In genomic region chr12:129571901-129572494, GRCh38 we compare ENCODE assay signal across 27 cellular contexts.
DNase-seq lines count a peak whose midpoint lies in the region; ATAC-seq, FAIRE-seq and TF ChIP-seq lines count a peak whose summit lies in the region.
"Had no signal": no experiment of that assay in that cellular context is flagged by ENCODE, and none has a peak within 500 bp of the region (broad histone marks: within the 10 kb centered on the region; RNA-seq: fewer than 3 reads in every experiment).

No MANE protein-coding gene starts in this region.

- H3K9ac ChIP-seq in H1 (replicated peaks in 1 of 4; ENCODE audit: extremely low read depth in 1 of 4, low read depth in 3 of 4, low read length in 3 of 4) (no peak overlapping the region), neural progenitor cell (no peak overlapping the region)

- no peak overlapping the region for H2BK15ac ChIP-seq in H1 (ENCODE audit: low read length)

- POLR2A ChIA-PET in H1 (lab: Charles Lee; ENCODE audit: partially characterized antibody), result no interaction called here
- POLR2A ChIA-PET in activated CD4-positive, alpha-beta T cell treated with anti-CD3 and anti-CD28 coated beads, Interleukin-2, amount 10 ng/mL, durations not matched to agents 7 days and 5 days (lab: Charles Lee), result no interaction called here

- no peak overlapping the region for H2BK120ac ChIP-seq in H1 (replicated peaks; ENCODE audit: low read depth, low read length)

- no peak for TF ChIP-seq CTCF in natural killer cell (IDR thresholded peaks at IDR 0.05)
- no peak for TF ChIP-seq CTCF in H1 (IDR thresholded peaks at IDR 0.05; ENCODE audit: control extremely low read depth in 1 of 3, insufficient read depth in 1 of 3, low read depth in 1 of 3, low read length in 3 of 3)
- no peak for TF ChIP-seq CTCF in neural progenitor cell (IDR thresholded peaks at IDR 0.05)
- TF ChIP-seq CTCF in Calu3 (IDR thresholded peaks at IDR 0.05; ENCODE audit: unreplicated experiment), result no peak

- H3K4me1 ChIP-seq in H1 (replicated peaks in 1 of 4; ENCODE audit: control insufficient read depth in 3 of 4, insufficient read depth in 4 of 4, low read length in 3 of 4) (peaks cover 0 to 3% (median 0%) of the 10 kb centered on the region in 4 experiments; a peak in 1 of 7 replicates), neural progenitor cell (no peaks in the 10 kb centered on the region)

- H3K4me1 Mint-ChIP-seq in natural killer cell treated with Interleukin-12 subunit alpha and Interleukin-12 subunit beta and Interleukin-15 and Interleukin-18, amount 100 ng/mL, for 72 hours (ENCODE audit: low read depth in 2 of 2), result no peaks in the 10 kb centered on the region
- no peaks in the 10 kb centered on the region for H3K4me1 Mint-ChIP-seq in natural killer cell
- peaks cover 4% of the 10 kb centered on the region for H3K4me1 Mint-ChIP-seq in neural progenitor cell
- no peaks in the 10 kb centered on the region for H3K4me1 Mint-ChIP-seq in activated CD4-positive, alpha-beta T cell treated with anti-CD3 and anti-CD28 coated beads, Interleukin-2, amount 10 ng/mL, durations not matched to agents 7 days and 5 days
- H3K4me1 Mint-ChIP-seq in T-helper 17 cell, result no peaks in the 10 kb centered on the region
- H3K4me1 Mint-ChIP-seq in Calu3 (ENCODE audit: low read depth, unreplicated experiment), result no peaks in the 10 kb centered on the region
- H3K4me1 Mint-ChIP-seq: CD4-positive, alpha-beta memory T cell had no signal

- H3K9me3 ChIP-seq in H1 (ENCODE audit: insufficient read depth in 2 of 2, low read depth in 1 of 2, low read length in 1 of 2), result no peaks in the 10 kb centered on the region
- H3K9me3 ChIP-seq in neural progenitor cell (ENCODE audit: low read depth), result no peaks in the 10 kb centered on the region
- no peaks in the 10 kb centered on the region for H3K9me3 ChIP-seq in T-helper 17 cell (ENCODE audit: control insufficient read depth, low read length, poor library complexity, severe bottlenecking)
- H3K9me3 ChIP-seq: SJCRH30 had no signal

- no peak overlapping the region for H3K4me3 Mint-ChIP-seq in natural killer cell treated with Interleukin-12 subunit alpha and Interleukin-12 subunit beta and Interleukin-15 and Interleukin-18, amount 100 ng/mL, for 72 hours
- H3K4me3 Mint-ChIP-seq in natural killer cell (no peak overlapping the region), neural progenitor cell (no peak overlapping the region), T-helper 17 cell (no peak overlapping the region), Calu3 (ENCODE audit: low read depth, unreplicated experiment) (no peak overlapping the region)
- H3K4me3 Mint-ChIP-seq in activated CD4-positive, alpha-beta T cell treated with anti-CD3 and anti-CD28 coated beads, Interleukin-2, amount 10 ng/mL, durations not matched to agents 7 days and 5 days, result no peak overlapping the region
- H3K4me3 Mint-ChIP-seq: CD4-positive, alpha-beta memory T cell had no signal

- H2AK5ac ChIP-seq in H1 (ENCODE audit: low read depth, low read length), result peak overlapping the region; percentile 45; the same call in 1 of the 2 replicates

- ATAC-seq in natural killer cell treated with Interleukin-12 subunit alpha and Interleukin-12 subunit beta and Interleukin-15 and Interleukin-18, amount 100 ng/mL, for 72 hours, result peak; percentile 38 to 45
- ATAC-seq in natural killer cell (no peak), T-helper 17 cell (no peak)
- ATAC-seq: HCT116, SK-N-SH treated with all-trans-retinoic acid at 6 μM for 48 hours had no signal

- H2BK5ac ChIP-seq in H1 (ENCODE audit: low read depth, low read length), result no peak overlapping the region

- peak overlapping the region; percentile 75; the same call in 1 of the 2 replicates for H2BK12ac ChIP-seq in H1 (ENCODE audit: low read depth, low read length)

- H3K18ac ChIP-seq in H1 (ENCODE audit: extremely low read depth, low read length), result no peak overlapping the region

- intact Hi-C loops in natural killer cell (cut with micrococcal nuclease) (no loop called here), Calu3 (cut with micrococcal nuclease; ENCODE audit: unreplicated experiment) (no loop called here)

- peaks cover 6 to 19% of the 10 kb centered on the region in 2 donors for H3K27me3 Mint-ChIP-seq in natural killer cell treated with Interleukin-12 subunit alpha and Interleukin-12 subunit beta and Interleukin-15 and Interleukin-18, amount 100 ng/mL, for 72 hours
- H3K27me3 Mint-ChIP-seq in natural killer cell (ENCODE audit: low read depth in 2 of 2) (no peaks in the 10 kb centered on the region), neural progenitor cell (ENCODE audit: insufficient read depth, low read depth) (no peaks in the 10 kb centered on the region), T-helper 17 cell (no peaks in the 10 kb centered on the region), Calu3 (ENCODE audit: unreplicated experiment) (no peaks in the 10 kb centered on the region)
- no peaks in the 10 kb centered on the region for H3K27me3 Mint-ChIP-seq in activated CD4-positive, alpha-beta T cell treated with anti-CD3 and anti-CD28 coated beads, Interleukin-2, amount 10 ng/mL, durations not matched to agents 7 days and 5 days
- H3K27me3 Mint-ChIP-seq: CD4-positive, alpha-beta memory T cell had no signal

- DNase-seq in natural killer cell treated with Interleukin-12 subunit alpha and Interleukin-12 subunit beta and Interleukin-15 and Interleukin-18, amount 100 ng/mL, for 72 hours (ENCODE audit: low spot score), result no peak
- DNase-seq in natural killer cell (no peak), H1 (ENCODE audit: low read depth in 1 of 2, low spot score in 2 of 2) (no peak), neural progenitor cell (ENCODE audit: low spot score) (no peak), T-helper 17 cell (no peak), Calu3 (no peak)
- DNase-seq in activated CD4-positive, alpha-beta T cell treated with anti-CD3 and anti-CD28 coated beads, Interleukin-2, amount 10 ng/mL, durations not matched to agents 7 days and 5 days, result no peak
- DNase-seq: AML-193; C1 segment of cervical spinal cord; CD4-positive, alpha-beta memory T cell; COR-L47; DMS79 treated with DMSO at 0.1 percent for 48 hours; GOT3; KBM-7; MV-4-11; NCI-H1105; NCI-H1436 treated with DMSO at 0.1 percent for 48 hours; NCI-H187 treated with DMSO at 0.1 percent for 48 hours; NCI-H2107; NCI-H446 treated with DMSO at 0.1 percent for 48 hours; NCI-H69; SJCRH30 had no signal

- H4K5ac ChIP-seq in H1 (ENCODE audit: insufficient read length, low read depth, low read length), result no peak overlapping the region

- H3K4me3 ChIP-seq in H1 (ENCODE audit: extremely low read depth in 1 of 4, insufficient read depth in 2 of 4, low read depth in 3 of 4, low read length in 4 of 4), result no peak overlapping the region
- no peak overlapping the region for H3K4me3 ChIP-seq in neural progenitor cell
- H3K4me3 ChIP-seq: SJCRH30 had no signal

- BruUV-seq in Calu3 (replicated peaks; lab: Mats Ljungman, UMichigan), result no TSS peak

- H4K20me1 ChIP-seq in H1 (replicated peaks in 1 of 2; ENCODE audit: control insufficient read depth in 1 of 2, insufficient read depth in 2 of 2, low read length in 2 of 2), result no peaks in the 10 kb centered on the region
- no peaks in the 10 kb centered on the region for H4K20me1 ChIP-seq in neural progenitor cell (ENCODE audit: low read depth)

- no peak overlapping the region for H4K91ac ChIP-seq in H1 (replicated peaks; ENCODE audit: insufficient read length, low read length)

- no peak for TF ChIP-seq POLR2A in H1 (IDR thresholded peaks at IDR 0.05; ENCODE audit: control extremely low read depth in 1 of 2, low read depth in 2 of 2, low read length in 2 of 2)

- H3F3A ChIP-seq in neural progenitor cell (ENCODE audit: low read depth), result no peaks in the 10 kb centered on the region

- H3K23me2 ChIP-seq in H1 (ENCODE audit: low read depth, low read length), result no peaks in the 10 kb centered on the region

- H3K4me2 ChIP-seq in H1 (ENCODE audit: insufficient read depth in 1 of 2, low read depth in 2 of 2, low read length in 2 of 2), result no peak overlapping the region
- no peak overlapping the region for H3K4me2 ChIP-seq in neural progenitor cell

- no peaks in the 10 kb centered on the region for H3K36me3 Mint-ChIP-seq in natural killer cell treated with Interleukin-12 subunit alpha and Interleukin-12 subunit beta and Interleukin-15 and Interleukin-18, amount 100 ng/mL, for 72 hours
- H3K36me3 Mint-ChIP-seq in natural killer cell (no peaks in the 10 kb centered on the region), neural progenitor cell (peaks cover 15% of the 10 kb centered on the region), T-helper 17 cell (ENCODE audit: low read depth) (no peaks in the 10 kb centered on the region), Calu3 (ENCODE audit: insufficient read depth, unreplicated experiment) (no peaks in the 10 kb centered on the region)
- no peaks in the 10 kb centered on the region for H3K36me3 Mint-ChIP-seq in activated CD4-positive, alpha-beta T cell treated with anti-CD3 and anti-CD28 coated beads, Interleukin-2, amount 10 ng/mL, durations not matched to agents 7 days and 5 days (ENCODE audit: low read depth)
- H3K36me3 Mint-ChIP-seq: CD4-positive, alpha-beta memory T cell had no signal

- H3K79me2 ChIP-seq in H1 (ENCODE audit: control insufficient read depth in 1 of 2, insufficient read depth in 2 of 2, low read length in 2 of 2), result no peaks in the 10 kb centered on the region
- H3K79me2 ChIP-seq in neural progenitor cell (ENCODE audit: low read depth), result no peaks in the 10 kb centered on the region

- no peak overlapping the region for H3K4ac ChIP-seq in H1 (replicated peaks; ENCODE audit: insufficient read length, low read depth, low read length)

- H3K27me3 ChIP-seq in H1 (replicated peaks in 1 of 4; ENCODE audit: control insufficient read depth in 3 of 4, extremely low read depth in 1 of 4, insufficient read depth in 3 of 4, low read length in 3 of 4) (no peaks in the 10 kb centered on the region), neural progenitor cell (no peaks in the 10 kb centered on the region)
- H3K27me3 ChIP-seq: SJCRH30 had no signal

- no peak for FAIRE-seq in H1 (lab: Jason Lieb, UNC)
- FAIRE-seq: A204.1, GM12892, HTR-8/SVneo had no signal

- H3K14ac ChIP-seq in H1 (ENCODE audit: insufficient read length), result no peak overlapping the region

- H4K8ac ChIP-seq in H1 (ENCODE audit: extremely low read depth, insufficient read depth, low read length), result no peak overlapping the region

- TF ChIP-seq EP300 in H1 (IDR thresholded peaks at IDR 0.05; ENCODE audit: borderline replicate concordance in 1 of 2, low read depth in 2 of 2, low read length in 2 of 2), result no peak

- H2BK20ac ChIP-seq in H1 (ENCODE audit: low read length), result no peak overlapping the region

- H3K79me1 ChIP-seq in H1 (ENCODE audit: low read depth, low read length), result no peaks in the 10 kb centered on the region

- no peaks in the 10 kb centered on the region for H3K9me3 Mint-ChIP-seq in natural killer cell treated with Interleukin-12 subunit alpha and Interleukin-12 subunit beta and Interleukin-15 and Interleukin-18, amount 100 ng/mL, for 72 hours
- H3K9me3 Mint-ChIP-seq in natural killer cell, result no peaks in the 10 kb centered on the region
- H3K9me3 Mint-ChIP-seq in neural progenitor cell, result peaks cover 12% of the 10 kb centered on the region
- peaks cover 4% of the 10 kb centered on the region for H3K9me3 Mint-ChIP-seq in activated CD4-positive, alpha-beta T cell treated with anti-CD3 and anti-CD28 coated beads, Interleukin-2, amount 10 ng/mL, durations not matched to agents 7 days and 5 days
- H3K9me3 Mint-ChIP-seq in Calu3 (ENCODE audit: low read depth, unreplicated experiment), result peaks cover 10% of the 10 kb centered on the region

- H2AFZ ChIP-seq in H1 (ENCODE audit: low read length) (no peak overlapping the region), neural progenitor cell (replicated peaks) (no peak overlapping the region)

- H3K56ac ChIP-seq in H1 (replicated peaks; ENCODE audit: insufficient read length, low read depth, low read length), result no peak overlapping the region

- no peak overlapping the region for H3K27ac ChIP-seq in H1 (ENCODE audit: low read depth, low read length)
- H3K27ac ChIP-seq in neural progenitor cell, result no peak overlapping the region
- H3K27ac ChIP-seq: SJCRH30 had no signal

- no peak overlapping the region for H3K23ac ChIP-seq in H1 (ENCODE audit: insufficient read length)

- CTCF ChIA-PET in H1 (lab: Charles Lee; ENCODE audit: partially characterized antibody), result no interaction called here
- CTCF ChIA-PET in activated CD4-positive, alpha-beta T cell treated with anti-CD3 and anti-CD28 coated beads, Interleukin-2, amount 10 ng/mL, durations not matched to agents 7 days and 5 days (lab: Charles Lee), result no interaction called here
- CTCF ChIA-PET in Calu3 (lab: Charles Lee), result no interaction called here

- no peak overlapping the region for H3K27ac Mint-ChIP-seq in natural killer cell treated with Interleukin-12 subunit alpha and Interleukin-12 subunit beta and Interleukin-15 and Interleukin-18, amount 100 ng/mL, for 72 hours
- H3K27ac Mint-ChIP-seq in natural killer cell (no peak overlapping the region), neural progenitor cell (peak overlapping the region; percentile 26), T-helper 17 cell (no peak overlapping the region), Calu3 (ENCODE audit: unreplicated experiment) (no peak overlapping the region)
- no peak overlapping the region for H3K27ac Mint-ChIP-seq in activated CD4-positive, alpha-beta T cell treated with anti-CD3 and anti-CD28 coated beads, Interleukin-2, amount 10 ng/mL, durations not matched to agents 7 days and 5 days
- H3K27ac Mint-ChIP-seq: CD4-positive, alpha-beta memory T cell had no signal

- WGBS in H1 (ENCODE audit: extremely low coverage in 1 of 2, insufficient coverage in 1 of 2, insufficient read length in 1 of 2, insufficient replicate concordance in 2 of 2, low coverage in 1 of 2, low lambda C conversion rate in 2 of 2, missing lambda C conversion rate in 1 of 2), 2 experiments, result 87% methylated on average over 17 of the region's 17 CpGs; no CpG with 5 or more reads in 1 of the 2 experiments

- H3K36me3 ChIP-seq in H1 (ENCODE audit: control insufficient read depth in 2 of 4, insufficient read depth in 4 of 4, low read length in 3 of 4), result no peaks in the 10 kb centered on the region
- H3K36me3 ChIP-seq in neural progenitor cell, result no peaks in the 10 kb centered on the region
- H3K36me3 ChIP-seq: SJCRH30 had no signal

- no peak for TF ChIP-seq RAD21 in H1 (IDR thresholded peaks at IDR 0.05 in 1 of 2, conservative IDR thresholded peaks at IDR 0.05 in 1 of 2; ENCODE audit: low read depth in 2 of 2, low read length in 2 of 2)

Comparison
In these comparisons a context has a peak if more than half of its experiments do, and no peak if none do; other contexts are left out.
1. ATAC-seq: peak in natural killer cell treated with Interleukin-12 subunit alpha and Interleukin-12 subunit beta and Interleukin-15 and Interleukin-18, amount 100 ng/mL, for 72 hours (2 of 2); none in natural killer cell (0 of 3) and T-helper 17 cell (single experiment).